ENCODE assay signal across 20 cellular contexts in genomic region chr6:43829470-43829869, GRCh38. TPM values are rescaled to one million over a fixed set of nuclear protein-coding genes. Genes with fewer than 3 reads are reported as not detected.
DNase-seq lines count a peak whose midpoint lies in the region; ATAC-seq, FAIRE-seq and TF ChIP-seq lines count a peak whose summit lies in the region.
"Had no signal": no experiment of that assay in that cellular context is flagged by ENCODE, and none has a peak within 500 bp of the region (broad histone marks: within the 10 kb centered on the region; RNA-seq: fewer than 3 reads in every experiment).

No MANE protein-coding gene starts in this region.

- 20 to 63% (median 28%) methylated on average over 7 of the region's 7 CpGs for WGBS in small intestine, 3 donors

- no peak for TF ChIP-seq EP300 in Ishikawa (IDR thresholded peaks at IDR 0.05; ENCODE audit: borderline replicate concordance)

- no peaks in the 10 kb centered on the region for H3K9me3 ChIP-seq in small intestine (ENCODE audit: control insufficient read depth, low read depth)
- H3K9me3 ChIP-seq: A549, Caco-2 had no signal

- peaks cover 7 to 13% of the 10 kb centered on the region in 2 donors for H3K4me1 ChIP-seq in small intestine (ENCODE audit: control insufficient read depth in 2 of 2, insufficient read depth in 1 of 2, low read depth in 1 of 2, low read length in 1 of 2)

- peak overlapping the region in 1 of 2 donors; percentile 13 for H3K27ac ChIP-seq in small intestine (ENCODE audit: low read depth in 1 of 2, low read length in 1 of 2)
- H3K27ac ChIP-seq: 22Rv1, A549, C4-2B had no signal

- no peaks in the 10 kb centered on the region for H3K27me3 ChIP-seq in small intestine (ENCODE audit: control insufficient read depth in 2 of 2, insufficient read depth in 2 of 2, low read length in 2 of 2)

- H3K4me3 ChIP-seq in small intestine (ENCODE audit: low read depth in 1 of 2, low read length in 2 of 2) = no peak overlapping the region
- H3K4me3 ChIP-seq: A549, GM23338 had no signal

- H3K36me3 ChIP-seq in small intestine (ENCODE audit: control insufficient read depth in 2 of 2, insufficient read depth in 2 of 2, low read length in 2 of 2) = no peaks in the 10 kb centered on the region

- no peak for TF ChIP-seq RAD21 in Ishikawa (IDR thresholded peaks at IDR 0.05; ENCODE audit: low read depth)

- ATAC-seq in GM18867 (IDR thresholded peaks at IDR 0.05; ENCODE audit: unreplicated experiment) = no peak
- ATAC-seq: A549 had no signal

- DNase-seq in NCI-H1105 treated with DMSO at 0.1 percent for 48 hours (lab: John Stamatoyannopoulos, UW) (peak; percentile 12), NCI-H1105 (lab: John Stamatoyannopoulos, UW) (no peak), OCI-M1 (lab: John Stamatoyannopoulos, UW) (peak; percentile 37), small intestine (peak; percentile 69), germinal center (ENCODE audit: low spot score) (no peak)
- DNase-seq: AML-193; CD4-positive, alpha-beta T cell; HCEC 1CT had no signal

- FAIRE-seq in small intestine (lab: Jason Lieb, UNC) = no peak
- FAIRE-seq: A549, D721Med, G401.6, GM12891, H54, HTR-8/SVneo had no signal

TF ChIP-seq in Ishikawa, 13 proteins besides CTCF, POLR2A, EP300 and RAD21:
- TF ChIP-seq NFIC (IDR thresholded peaks at IDR 0.05) (0 out of 2 replicates have a peak, but pooled peaks have one; percentile 22), USF1 (IDR thresholded peaks at IDR 0.05) (no peak)

RNA-seq across cellular contexts. Expression of gene VEGFA, which starts 59.5 kb away (rescaled TPM):
- 100 to 1,000 TPM; 100 to 144 (median 107) TPM for polyA plus RNA-seq in small intestine

Comparison
In these comparisons a context has a peak if more than half of its experiments do, and no peak if none do; other contexts are left out.
1. DNase-seq: peak in NCI-H1105 treated with DMSO at 0.1 percent for 48 hours (single experiment), OCI-M1 (single experiment) and small intestine (single experiment); none in NCI-H1105 (single experiment) and germinal center (single experiment).